16 cellular contexts compared by ENCODE assay signal in genomic region chr10:99396471-99396870, GRCh38. TPM values are rescaled to one million over a fixed set of nuclear protein-coding genes. Genes with fewer than 3 reads are reported as not detected.
DNase-seq lines count a peak whose midpoint lies in the region; ATAC-seq, FAIRE-seq and TF ChIP-seq lines count a peak whose summit lies in the region.
"Had no signal": no experiment of that assay in that cellular context is flagged by ENCODE, and none has a peak within 500 bp of the region (broad histone marks: within the 10 kb centered on the region; RNA-seq: fewer than 3 reads in every experiment).

No MANE protein-coding gene starts in this region.

- H3K27me3 ChIP-seq in GM23248 (replicated peaks; ENCODE audit: insufficient read depth) (no peaks in the 10 kb centered on the region), gastrocnemius medialis (no peaks in the 10 kb centered on the region), lower lobe of right lung (ENCODE audit: low read depth) (no peaks in the 10 kb centered on the region)
- H3K27me3 ChIP-seq: breast epithelium, Peyer's patch had no signal

- DNase-seq in GM23248 = peak; percentile 70
- DNase-seq in RPMI7951 (ENCODE audit: low read depth) = peak; percentile 70
- peak; percentile 23 for DNase-seq in fibroblast of peridontal ligament (ENCODE audit: extremely low read depth)
- no peak for DNase-seq in gastrocnemius medialis
- no peak for DNase-seq in frontal cortex (ENCODE audit: low spot score in 2 of 2)
- no peak for DNase-seq in lower lobe of right lung
- DNase-seq in activated CD4-positive, alpha-beta T cell treated with anti-CD3 and anti-CD28 coated beads, Interleukin-2, amount 10 ng/mL, durations not matched to agents 24 days and 14 days = no peak
- DNase-seq: activated CD4-positive, alpha-beta memory T cell treated with anti-CD3 and anti-CD28 coated beads for 36 hours; activated effector memory CD4-positive, alpha-beta T cell treated with Interleukin-2 at 50 U/mL for 16 hours; erythroblast; immature natural killer cell; NCI-H1092; Peyer's patch had no signal

- no peak for TF ChIP-seq POLR2A in gastrocnemius medialis (IDR thresholded peaks at IDR 0.05)

- peaks cover 49% of the 10 kb centered on the region for H3K4me1 ChIP-seq in GM23248 (ENCODE audit: insufficient read depth)
- H3K4me1 ChIP-seq in gastrocnemius medialis = peaks cover 21 to 24% of the 10 kb centered on the region in 2 donors
- peaks cover 14% of the 10 kb centered on the region for H3K4me1 ChIP-seq in lower lobe of right lung

- no peaks in the 10 kb centered on the region for H3K9me2 ChIP-seq in GM23248 (ENCODE audit: insufficient read depth)

- no peak overlapping the region for H3K4me3 Mint-ChIP-seq in activated CD4-positive, alpha-beta T cell treated with anti-CD3 and anti-CD28 coated beads, Interleukin-2, amount 10 ng/mL, durations not matched to agents 24 days and 14 days
- H3K4me3 Mint-ChIP-seq: activated CD4-positive, alpha-beta memory T cell treated with anti-CD3 and anti-CD28 coated beads for 36 hours; immature natural killer cell had no signal

- no peaks in the 10 kb centered on the region for H3K9me3 ChIP-seq in GM23248 (ENCODE audit: low read depth)
- H3K9me3 ChIP-seq in gastrocnemius medialis = no peaks in the 10 kb centered on the region
- H3K9me3 ChIP-seq in lower lobe of right lung = no peaks in the 10 kb centered on the region
- H3K9me3 ChIP-seq: breast epithelium, Peyer's patch had no signal

- 0 out of 2 replicates have a peak overlapping the region, but pooled peaks have one; percentile 49 for H3K9ac ChIP-seq in GM23248

- H3K36me3 Mint-ChIP-seq in activated CD4-positive, alpha-beta T cell treated with anti-CD3 and anti-CD28 coated beads, Interleukin-2, amount 10 ng/mL, durations not matched to agents 24 days and 14 days (ENCODE audit: low read depth) = peaks cover 7% of the 10 kb centered on the region

- H3K9me3 Mint-ChIP-seq in activated CD4-positive, alpha-beta T cell treated with anti-CD3 and anti-CD28 coated beads, Interleukin-2, amount 10 ng/mL, durations not matched to agents 24 days and 14 days = no peaks in the 10 kb centered on the region
- H3K9me3 Mint-ChIP-seq: activated CD4-positive, alpha-beta memory T cell treated with anti-CD3 and anti-CD28 coated beads for 36 hours; immature natural killer cell had no signal

- TF ChIP-seq CTCF in gastrocnemius medialis (IDR thresholded peaks at IDR 0.05 in 4 of 5, conservative IDR thresholded peaks at IDR 0.05 in 1 of 5) (no peak), lower lobe of right lung (IDR thresholded peaks at IDR 0.05) (no peak)

- H3K27ac ChIP-seq in GM23248 (peak overlapping the region; percentile 89), gastrocnemius medialis (peak overlapping the region; percentile 2 to 63 (median 48)), lower lobe of right lung (no peak overlapping the region)
- H3K27ac ChIP-seq: Peyer's patch had no signal

- no peak overlapping the region for H3K27ac Mint-ChIP-seq in activated CD4-positive, alpha-beta T cell treated with anti-CD3 and anti-CD28 coated beads, Interleukin-2, amount 10 ng/mL, durations not matched to agents 24 days and 14 days
- H3K27ac Mint-ChIP-seq: activated CD4-positive, alpha-beta memory T cell treated with anti-CD3 and anti-CD28 coated beads for 36 hours had no signal

- H3K36me3 ChIP-seq in GM23248 (ENCODE audit: low read depth) (0 out of 2 replicates have a peak, but pooled peaks cover 9% of the 10 kb centered on the region), gastrocnemius medialis (peaks cover 3 to 44% of the 10 kb centered on the region in 2 donors), lower lobe of right lung (peaks cover 52% of the 10 kb centered on the region)
- H3K36me3 ChIP-seq: breast epithelium had no signal

- H3K79me2 ChIP-seq in GM23248 (ENCODE audit: insufficient read depth) = no peaks in the 10 kb centered on the region

- peaks cover 64% of the 10 kb centered on the region for H3F3A ChIP-seq in GM23248 (ENCODE audit: insufficient read depth)

- H3K4me2 ChIP-seq in GM23248 (ENCODE audit: unreplicated experiment) = peak overlapping the region; percentile 68

- H4K20me1 ChIP-seq in GM23248 (ENCODE audit: insufficient read depth) = no peaks in the 10 kb centered on the region

- peak overlapping the region; percentile 57 for H3K4me3 ChIP-seq in GM23248
- no peak overlapping the region for H3K4me3 ChIP-seq in gastrocnemius medialis
- no peak overlapping the region for H3K4me3 ChIP-seq in lower lobe of right lung
- H3K4me3 ChIP-seq: breast epithelium, Peyer's patch had no signal

- H3K27me3 Mint-ChIP-seq in activated CD4-positive, alpha-beta T cell treated with anti-CD3 and anti-CD28 coated beads, Interleukin-2, amount 10 ng/mL, durations not matched to agents 24 days and 14 days = peaks cover 2% of the 10 kb centered on the region
- H3K27me3 Mint-ChIP-seq: activated CD4-positive, alpha-beta memory T cell treated with anti-CD3 and anti-CD28 coated beads for 36 hours had no signal

- intact Hi-C loops in gastrocnemius medialis (cut with DNase I; ENCODE audit: low total_unique reads) = no loop called here
- intact Hi-C loops in lower lobe of right lung (cut with DNase I) = no loop called here
- intact Hi-C loops in activated CD4-positive, alpha-beta T cell treated with anti-CD3 and anti-CD28 coated beads, Interleukin-2, amount 10 ng/mL, durations not matched to agents 24 days and 14 days (cut with micrococcal nuclease) = no loop called here

- in situ Hi-C loops in GM23248 (cut with MboI) (no loop called here), gastrocnemius medialis (cut with MboI; ENCODE audit: low sequenced_read_pairs in 4 of 4) (loop anchor here in 3 of 4 donors (10.0 kb wide), 1 partner anchor 218 kb away; no protein-coding TSS in a partner anchor)

- 56 to 57% methylated on average over 3 of the region's 3 CpGs for WGBS in GM23248 (ENCODE audit: low coverage in 1 of 2, low lambda C conversion rate in 2 of 2, missing lambda C conversion rate in 2 of 2), 2 experiments

- FAIRE-seq in frontal cortex (lab: Jason Lieb, UNC) = no peak

- peak; percentile 52 to 70 for ATAC-seq in gastrocnemius medialis
- ATAC-seq in HG03354 (IDR thresholded peaks at IDR 0.05; ENCODE audit: poor library complexity, severe bottlenecking, unreplicated experiment) = no peak
- ATAC-seq in lower lobe of right lung = no peak
- ATAC-seq: sciatic nerve had no signal

- peaks cover 8% of the 10 kb centered on the region for H3K4me1 Mint-ChIP-seq in activated CD4-positive, alpha-beta T cell treated with anti-CD3 and anti-CD28 coated beads, Interleukin-2, amount 10 ng/mL, durations not matched to agents 24 days and 14 days

- H2AFZ ChIP-seq in GM23248 = no peak overlapping the region

RNA-seq across cellular contexts. Expression of gene GOT1, which starts 34.0 kb away (rescaled TPM):
- total RNA-seq in GM23248 (2014; rRNA removed; shearing (Covaris generic)) = 19.1 and 39.6 TPM in 2 replicates
- polyA plus RNA-seq in GM23248 (2016; fragmentation: Nextera tagmentation; extraction: Ambion mirVana) = 62.7 and 63.7 TPM in 2 replicates
- 24.2 and 32.3 TPM in 2 replicates for total RNA-seq in RPMI7951 (2014; rRNA removed; shearing (Covaris generic))
- total RNA-seq in gastrocnemius medialis (100 to 1,000 TPM in 3 of 4 donors, 10 to 100 TPM in 1; 91.4 to 215 (median 135) TPM), frontal cortex (22.4 TPM), lower lobe of right lung (16.9 TPM)
- total RNA-seq in activated CD4-positive, alpha-beta T cell treated with anti-CD3 and anti-CD28 coated beads, Interleukin-2, amount 10 ng/mL, durations not matched to agents 24 days and 14 days = 37.2 and 38.0 TPM in 2 replicates

Comparison
In these comparisons a context has a peak if more than half of its experiments do, and no peak if none do; other contexts are left out.
1. DNase-seq: peak in GM23248 (single experiment), RPMI7951 (single experiment) and fibroblast of peridontal ligament (single experiment); none in gastrocnemius medialis (0 of 2), frontal cortex (0 of 2), lower lobe of right lung (single experiment) and activated CD4-positive, alpha-beta T cell treated with anti-CD3 and anti-CD28 coated beads, Interleukin-2, amount 10 ng/mL, durations not matched to agents 24 days and 14 days (single experiment).
2. ATAC-seq: peak in gastrocnemius medialis (2 of 2); none in HG03354 (single experiment) and lower lobe of right lung (0 of 2).